ENCODE assay signal across 1 cellular context in genomic region chr2:100513650-100514049, GRCh38.
TF ChIP-seq lines count a peak whose summit lies in the region.

No MANE protein-coding gene starts in this region.

TF ChIP-seq in K562, 482 proteins besides CTCF, POLR2A, EP300 and RAD21 (continued from another document and continues in another):
- TF ChIP-seq, protein P1, sequence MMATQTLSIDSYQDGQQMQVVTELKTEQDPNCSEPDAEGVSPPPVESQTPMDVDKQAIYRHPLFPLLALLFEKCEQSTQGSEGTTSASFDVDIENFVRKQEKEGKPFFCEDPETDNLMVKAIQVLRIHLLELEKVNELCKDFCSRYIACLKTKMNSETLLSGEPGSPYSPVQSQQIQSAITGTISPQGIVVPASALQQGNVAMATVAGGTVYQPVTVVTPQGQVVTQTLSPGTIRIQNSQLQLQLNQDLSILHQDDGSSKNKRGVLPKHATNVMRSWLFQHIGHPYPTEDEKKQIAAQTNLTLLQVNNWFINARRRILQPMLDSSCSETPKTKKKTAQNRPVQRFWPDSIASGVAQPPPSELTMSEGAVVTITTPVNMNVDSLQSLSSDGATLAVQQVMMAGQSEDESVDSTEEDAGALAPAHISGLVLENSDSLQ (IDR thresholded peaks at IDR 0.05) = peak; percentile 51
- TF ChIP-seq CBX3 (IDR thresholded peaks at IDR 0.05; ENCODE audit: borderline replicate concordance in 1 of 2, low read length in 2 of 2) (no peak), SNRNP70 (optimal IDR thresholded peaks at IDR 0.05; ENCODE audit: low read depth, low read length) (no peak), MYNN (IDR thresholded peaks at IDR 0.05) (0 out of 2 replicates have a peak, but pooled peaks have one; percentile 48), MYNN (CRISPR knock-in tag; IDR thresholded peaks at IDR 0.05) (no peak), TEAD2 (tag; IDR thresholded peaks at IDR 0.05) (no peak), PHF20 (IDR thresholded peaks at IDR 0.05; ENCODE audit: partially characterized antibody) (no peak), THRA (IDR thresholded peaks at IDR 0.05) (no peak), ARNT (IDR thresholded peaks at IDR 0.05) (peak in 1 of 2 experiments; percentile 65; a peak in 2 of 4 replicates), ZNF407 (IDR thresholded peaks at IDR 0.05; ENCODE audit: low read depth) (no peak), DACH1 (IDR thresholded peaks at IDR 0.05; ENCODE audit: partially characterized antibody) (no peak), POLR3A (IDR thresholded peaks at IDR 0.05; ENCODE audit: borderline replicate concordance, extremely low read depth, insufficient read depth, insufficient read length) (no peak), SOX6 (IDR thresholded peaks at IDR 0.05) (peak; percentile 89), ATF7 (IDR thresholded peaks at IDR 0.05) (peak; percentile 54; the same call in 1 of the 2 replicates), FOXJ3 (CRISPR knock-in tag; IDR thresholded peaks at IDR 0.05) (no peak), ARID1B (IDR thresholded peaks at IDR 0.05) (peak; percentile 94), USF1 (CRISPR knock-in tag; IDR thresholded peaks at IDR 0.05) (no peak), NCOR1 (IDR thresholded peaks at IDR 0.05) (peak; percentile 89), KLF10 (CRISPR knock-in tag; IDR thresholded peaks at IDR 0.05) (no peak), ZNF707 (CRISPR knock-in tag; conservative IDR thresholded peaks at IDR 0.05) (no peak), SIRT6 (IDR thresholded peaks at IDR 0.05; ENCODE audit: low read depth, low read length) (no peak), ZFP36 (IDR thresholded peaks at IDR 0.05; ENCODE audit: low read depth, low read length, partially characterized antibody) (no peak), FOXM1 (IDR thresholded peaks at IDR 0.05; ENCODE audit: low read depth) (peak; percentile 55; the same call in 1 of the 2 replicates), FOXM1 (CRISPR knock-in tag; IDR thresholded peaks at IDR 0.05; ENCODE audit: low read depth) (no peak), RBBP5 (IDR thresholded peaks at IDR 0.05; ENCODE audit: borderline replicate concordance, insufficient read depth, low read length, poor library complexity, severe bottlenecking) (no peak), PYGO2 (tag; IDR thresholded peaks at IDR 0.05) (no peak), FOXA1 (IDR thresholded peaks at IDR 0.05; ENCODE audit: borderline replicate concordance) (no peak), ZNF354B (CRISPR knock-in tag; IDR thresholded peaks at IDR 0.05) (no peak), SAFB (IDR thresholded peaks at IDR 0.05; ENCODE audit: borderline replicate concordance, low read depth, low read length) (no peak), KAT7 (CRISPR knock-in tag; IDR thresholded peaks at IDR 0.05; ENCODE audit: borderline replicate concordance) (peak; percentile 33; the same call in 1 of the 2 replicates), PATZ1 (CRISPR knock-in tag; IDR thresholded peaks at IDR 0.05; ENCODE audit: borderline replicate concordance) (no peak), ELF4 (CRISPR knock-in tag; IDR thresholded peaks at IDR 0.05) (0 out of 2 replicates have a peak, but pooled peaks have one; percentile 4), EHMT2 (IDR thresholded peaks at IDR 0.05) (peak; percentile 75; the same call in 1 of the 2 replicates), ZNF780A (CRISPR knock-in tag; IDR thresholded peaks at IDR 0.05) (no peak), XRCC4 (IDR thresholded peaks at IDR 0.05; ENCODE audit: extremely low read depth, insufficient read depth, insufficient read length) (no peak), NR1H2 (CRISPR knock-in tag; IDR thresholded peaks at IDR 0.05) (no peak)
- TF ChIP-seq, protein P2, sequence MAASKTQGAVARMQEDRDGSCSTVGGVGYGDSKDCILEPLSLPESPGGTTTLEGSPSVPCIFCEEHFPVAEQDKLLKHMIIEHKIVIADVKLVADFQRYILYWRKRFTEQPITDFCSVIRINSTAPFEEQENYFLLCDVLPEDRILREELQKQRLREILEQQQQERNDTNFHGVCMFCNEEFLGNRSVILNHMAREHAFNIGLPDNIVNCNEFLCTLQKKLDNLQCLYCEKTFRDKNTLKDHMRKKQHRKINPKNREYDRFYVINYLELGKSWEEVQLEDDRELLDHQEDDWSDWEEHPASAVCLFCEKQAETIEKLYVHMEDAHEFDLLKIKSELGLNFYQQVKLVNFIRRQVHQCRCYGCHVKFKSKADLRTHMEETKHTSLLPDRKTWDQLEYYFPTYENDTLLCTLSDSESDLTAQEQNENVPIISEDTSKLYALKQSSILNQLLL (CRISPR knock-in tag; IDR thresholded peaks at IDR 0.05; ENCODE audit: borderline replicate concordance) = no peak
- TF ChIP-seq, protein P3, sequence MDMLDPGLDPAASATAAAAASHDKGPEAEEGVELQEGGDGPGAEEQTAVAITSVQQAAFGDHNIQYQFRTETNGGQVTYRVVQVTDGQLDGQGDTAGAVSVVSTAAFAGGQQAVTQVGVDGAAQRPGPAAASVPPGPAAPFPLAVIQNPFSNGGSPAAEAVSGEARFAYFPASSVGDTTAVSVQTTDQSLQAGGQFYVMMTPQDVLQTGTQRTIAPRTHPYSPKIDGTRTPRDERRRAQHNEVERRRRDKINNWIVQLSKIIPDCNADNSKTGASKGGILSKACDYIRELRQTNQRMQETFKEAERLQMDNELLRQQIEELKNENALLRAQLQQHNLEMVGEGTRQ (CRISPR knock-in tag; IDR thresholded peaks at IDR 0.05) = no peak
- TF ChIP-seq, protein P4, sequence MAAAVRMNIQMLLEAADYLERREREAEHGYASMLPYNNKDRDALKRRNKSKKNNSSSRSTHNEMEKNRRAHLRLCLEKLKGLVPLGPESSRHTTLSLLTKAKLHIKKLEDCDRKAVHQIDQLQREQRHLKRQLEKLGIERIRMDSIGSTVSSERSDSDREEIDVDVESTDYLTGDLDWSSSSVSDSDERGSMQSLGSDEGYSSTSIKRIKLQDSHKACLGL (CRISPR knock-in tag; IDR thresholded peaks at IDR 0.05; ENCODE audit: borderline replicate concordance, poor library complexity, severe bottlenecking) = no peak
